In genomic region chr9:132670359-132670815, GRCh38 we compare ENCODE assay signal across 1 cellular context.
TF ChIP-seq lines count a peak whose summit lies in the region.

A gene with protein sequence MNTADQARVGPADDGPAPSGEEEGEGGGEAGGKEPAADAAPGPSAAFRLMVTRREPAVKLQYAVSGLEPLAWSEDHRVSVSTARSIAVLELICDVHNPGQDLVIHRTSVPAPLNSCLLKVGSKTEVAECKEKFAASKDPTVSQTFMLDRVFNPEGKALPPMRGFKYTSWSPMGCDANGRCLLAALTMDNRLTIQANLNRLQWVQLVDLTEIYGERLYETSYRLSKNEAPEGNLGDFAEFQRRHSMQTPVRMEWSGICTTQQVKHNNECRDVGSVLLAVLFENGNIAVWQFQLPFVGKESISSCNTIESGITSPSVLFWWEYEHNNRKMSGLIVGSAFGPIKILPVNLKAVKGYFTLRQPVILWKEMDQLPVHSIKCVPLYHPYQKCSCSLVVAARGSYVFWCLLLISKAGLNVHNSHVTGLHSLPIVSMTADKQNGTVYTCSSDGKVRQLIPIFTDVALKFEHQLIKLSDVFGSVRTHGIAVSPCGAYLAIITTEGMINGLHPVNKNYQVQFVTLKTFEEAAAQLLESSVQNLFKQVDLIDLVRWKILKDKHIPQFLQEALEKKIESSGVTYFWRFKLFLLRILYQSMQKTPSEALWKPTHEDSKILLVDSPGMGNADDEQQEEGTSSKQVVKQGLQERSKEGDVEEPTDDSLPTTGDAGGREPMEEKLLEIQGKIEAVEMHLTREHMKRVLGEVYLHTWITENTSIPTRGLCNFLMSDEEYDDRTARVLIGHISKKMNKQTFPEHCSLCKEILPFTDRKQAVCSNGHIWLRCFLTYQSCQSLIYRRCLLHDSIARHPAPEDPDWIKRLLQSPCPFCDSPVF (plus strand): TSS chr9:132670464. CDS start chr9:132670599, 135 bp downstream.

TF ChIP-seq in HEK293, 187 proteins besides CTCF, POLR2A, EP300 and RAD21 (continued from another document and continues in another):
- TF ChIP-seq ZNF398 (tag by site-specific recombination; IDR thresholded peaks at IDR 0.05) = peak; percentile 44; the same call in 1 of the 2 replicates
- TF ChIP-seq, protein P1, sequence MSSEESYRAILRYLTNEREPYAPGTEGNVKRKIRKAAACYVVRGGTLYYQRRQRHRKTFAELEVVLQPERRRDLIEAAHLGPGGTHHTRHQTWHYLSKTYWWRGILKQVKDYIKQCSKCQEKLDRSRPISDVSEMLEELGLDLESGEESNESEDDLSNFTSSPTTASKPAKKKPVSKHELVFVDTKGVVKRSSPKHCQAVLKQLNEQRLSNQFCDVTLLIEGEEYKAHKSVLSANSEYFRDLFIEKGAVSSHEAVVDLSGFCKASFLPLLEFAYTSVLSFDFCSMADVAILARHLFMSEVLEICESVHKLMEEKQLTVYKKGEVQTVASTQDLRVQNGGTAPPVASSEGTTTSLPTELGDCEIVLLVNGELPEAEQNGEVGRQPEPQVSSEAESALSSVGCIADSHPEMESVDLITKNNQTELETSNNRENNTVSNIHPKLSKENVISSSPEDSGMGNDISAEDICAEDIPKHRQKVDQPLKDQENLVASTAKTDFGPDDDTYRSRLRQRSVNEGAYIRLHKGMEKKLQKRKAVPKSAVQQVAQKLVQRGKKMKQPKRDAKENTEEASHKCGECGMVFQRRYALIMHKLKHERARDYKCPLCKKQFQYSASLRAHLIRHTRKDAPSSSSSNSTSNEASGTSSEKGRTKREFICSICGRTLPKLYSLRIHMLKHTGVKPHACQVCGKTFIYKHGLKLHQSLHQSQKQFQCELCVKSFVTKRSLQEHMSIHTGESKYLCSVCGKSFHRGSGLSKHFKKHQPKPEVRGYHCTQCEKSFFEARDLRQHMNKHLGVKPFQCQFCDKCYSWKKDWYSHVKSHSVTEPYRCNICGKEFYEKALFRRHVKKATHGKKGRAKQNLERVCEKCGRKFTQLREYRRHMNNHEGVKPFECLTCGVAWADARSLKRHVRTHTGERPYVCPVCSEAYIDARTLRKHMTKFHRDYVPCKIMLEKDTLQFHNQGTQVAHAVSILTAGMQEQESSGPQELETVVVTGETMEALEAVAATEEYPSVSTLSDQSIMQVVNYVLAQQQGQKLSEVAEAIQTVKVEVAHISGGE (tag by site-specific recombination; conservative IDR thresholded peaks at IDR 0.05; ENCODE audit: low read depth) = no peak
- TF ChIP-seq SETDB1 (IDR thresholded peaks at IDR 0.05; ENCODE audit: insufficient read length, low read length) = no peak
- TF ChIP-seq ZNF48 (tag by site-specific recombination; IDR thresholded peaks at IDR 0.05) = no peak
- no peak for TF ChIP-seq ZNF24 (tag by site-specific recombination; IDR thresholded peaks at IDR 0.05)
- TF ChIP-seq ZNF596 (tag by site-specific recombination; IDR thresholded peaks at IDR 0.05) = no peak
- no peak for TF ChIP-seq ZNF266 (tag by site-specific recombination; IDR thresholded peaks at IDR 0.05; ENCODE audit: low read depth)
- no peak for TF ChIP-seq ZNF155 (tag by site-specific recombination; IDR thresholded peaks at IDR 0.05)
- TF ChIP-seq ZNF510 (tag by site-specific recombination; IDR thresholded peaks at IDR 0.05; ENCODE audit: insufficient replicate concordance) = no peak
- no peak for TF ChIP-seq YY2 (tag by site-specific recombination; IDR thresholded peaks at IDR 0.05)
- TF ChIP-seq ZNF404 (tag by site-specific recombination; IDR thresholded peaks at IDR 0.05) = no peak
- TF ChIP-seq, protein P2, sequence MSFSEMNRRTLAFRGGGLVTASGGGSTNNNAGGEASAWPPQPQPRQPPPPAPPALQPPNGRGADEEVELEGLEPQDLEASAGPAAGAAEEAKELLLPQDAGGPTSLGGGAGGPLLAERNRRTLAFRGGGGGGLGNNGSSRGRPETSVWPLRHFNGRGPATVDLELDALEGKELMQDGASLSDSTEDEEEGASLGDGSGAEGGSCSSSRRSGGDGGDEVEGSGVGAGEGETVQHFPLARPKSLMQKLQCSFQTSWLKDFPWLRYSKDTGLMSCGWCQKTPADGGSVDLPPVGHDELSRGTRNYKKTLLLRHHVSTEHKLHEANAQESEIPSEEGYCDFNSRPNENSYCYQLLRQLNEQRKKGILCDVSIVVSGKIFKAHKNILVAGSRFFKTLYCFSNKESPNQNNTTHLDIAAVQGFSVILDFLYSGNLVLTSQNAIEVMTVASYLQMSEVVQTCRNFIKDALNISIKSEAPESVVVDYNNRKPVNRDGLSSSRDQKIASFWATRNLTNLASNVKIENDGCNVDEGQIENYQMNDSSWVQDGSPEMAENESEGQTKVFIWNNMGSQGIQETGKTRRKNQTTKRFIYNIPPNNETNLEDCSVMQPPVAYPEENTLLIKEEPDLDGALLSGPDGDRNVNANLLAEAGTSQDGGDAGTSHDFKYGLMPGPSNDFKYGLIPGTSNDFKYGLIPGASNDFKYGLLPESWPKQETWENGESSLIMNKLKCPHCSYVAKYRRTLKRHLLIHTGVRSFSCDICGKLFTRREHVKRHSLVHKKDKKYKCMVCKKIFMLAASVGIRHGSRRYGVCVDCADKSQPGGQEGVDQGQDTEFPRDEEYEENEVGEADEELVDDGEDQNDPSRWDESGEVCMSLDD (tag by site-specific recombination; IDR thresholded peaks at IDR 0.05) = no peak
- TF ChIP-seq ZNF214 (tag by site-specific recombination; IDR thresholded peaks at IDR 0.05; ENCODE audit: borderline replicate concordance) = no peak
- no peak for TF ChIP-seq OSR2 (tag by site-specific recombination; IDR thresholded peaks at IDR 0.05)
- no peak for TF ChIP-seq ZNF624 (tag by site-specific recombination; IDR thresholded peaks at IDR 0.05)
- TF ChIP-seq, protein P3, sequence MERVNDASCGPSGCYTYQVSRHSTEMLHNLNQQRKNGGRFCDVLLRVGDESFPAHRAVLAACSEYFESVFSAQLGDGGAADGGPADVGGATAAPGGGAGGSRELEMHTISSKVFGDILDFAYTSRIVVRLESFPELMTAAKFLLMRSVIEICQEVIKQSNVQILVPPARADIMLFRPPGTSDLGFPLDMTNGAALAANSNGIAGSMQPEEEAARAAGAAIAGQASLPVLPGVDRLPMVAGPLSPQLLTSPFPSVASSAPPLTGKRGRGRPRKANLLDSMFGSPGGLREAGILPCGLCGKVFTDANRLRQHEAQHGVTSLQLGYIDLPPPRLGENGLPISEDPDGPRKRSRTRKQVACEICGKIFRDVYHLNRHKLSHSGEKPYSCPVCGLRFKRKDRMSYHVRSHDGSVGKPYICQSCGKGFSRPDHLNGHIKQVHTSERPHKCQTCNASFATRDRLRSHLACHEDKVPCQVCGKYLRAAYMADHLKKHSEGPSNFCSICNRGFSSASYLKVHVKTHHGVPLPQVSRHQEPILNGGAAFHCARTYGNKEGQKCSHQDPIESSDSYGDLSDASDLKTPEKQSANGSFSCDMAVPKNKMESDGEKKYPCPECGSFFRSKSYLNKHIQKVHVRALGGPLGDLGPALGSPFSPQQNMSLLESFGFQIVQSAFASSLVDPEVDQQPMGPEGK (tag by site-specific recombination; IDR thresholded peaks at IDR 0.05) = peak; percentile 75
- TF ChIP-seq ZNF324 (tag by site-specific recombination; IDR thresholded peaks at IDR 0.05) = no peak
- TF ChIP-seq, protein P4, sequence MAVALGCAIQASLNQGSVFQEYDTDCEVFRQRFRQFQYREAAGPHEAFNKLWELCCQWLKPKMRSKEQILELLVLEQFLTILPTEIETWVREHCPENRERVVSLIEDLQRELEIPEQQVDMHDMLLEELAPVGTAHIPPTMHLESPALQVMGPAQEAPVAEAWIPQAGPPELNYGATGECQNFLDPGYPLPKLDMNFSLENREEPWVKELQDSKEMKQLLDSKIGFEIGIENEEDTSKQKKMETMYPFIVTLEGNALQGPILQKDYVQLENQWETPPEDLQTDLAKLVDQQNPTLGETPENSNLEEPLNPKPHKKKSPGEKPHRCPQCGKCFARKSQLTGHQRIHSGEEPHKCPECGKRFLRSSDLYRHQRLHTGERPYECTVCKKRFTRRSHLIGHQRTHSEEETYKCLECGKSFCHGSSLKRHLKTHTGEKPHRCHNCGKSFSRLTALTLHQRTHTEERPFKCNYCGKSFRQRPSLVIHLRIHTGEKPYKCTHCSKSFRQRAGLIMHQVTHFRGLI (tag by site-specific recombination; IDR thresholded peaks at IDR 0.05) = no peak
- TF ChIP-seq ZNF623 (tag by site-specific recombination; IDR thresholded peaks at IDR 0.05) = no peak
- TF ChIP-seq ZNF354C (tag by site-specific recombination; IDR thresholded peaks at IDR 0.05; ENCODE audit: borderline replicate concordance, low read depth) = no peak
- TF ChIP-seq ZNF112 (tag by site-specific recombination; IDR thresholded peaks at IDR 0.05) = no peak
- no peak for TF ChIP-seq ELK4 (IDR thresholded peaks at IDR 0.05; ENCODE audit: borderline replicate concordance, low read depth, low read length)
- no peak for TF ChIP-seq ZNF174 (tag by site-specific recombination; IDR thresholded peaks at IDR 0.05)
- TF ChIP-seq ZNF121 (tag by site-specific recombination; IDR thresholded peaks at IDR 0.05) = 0 out of 2 replicates have a peak, but pooled peaks have one; percentile 19
- TF ChIP-seq, protein P5, sequence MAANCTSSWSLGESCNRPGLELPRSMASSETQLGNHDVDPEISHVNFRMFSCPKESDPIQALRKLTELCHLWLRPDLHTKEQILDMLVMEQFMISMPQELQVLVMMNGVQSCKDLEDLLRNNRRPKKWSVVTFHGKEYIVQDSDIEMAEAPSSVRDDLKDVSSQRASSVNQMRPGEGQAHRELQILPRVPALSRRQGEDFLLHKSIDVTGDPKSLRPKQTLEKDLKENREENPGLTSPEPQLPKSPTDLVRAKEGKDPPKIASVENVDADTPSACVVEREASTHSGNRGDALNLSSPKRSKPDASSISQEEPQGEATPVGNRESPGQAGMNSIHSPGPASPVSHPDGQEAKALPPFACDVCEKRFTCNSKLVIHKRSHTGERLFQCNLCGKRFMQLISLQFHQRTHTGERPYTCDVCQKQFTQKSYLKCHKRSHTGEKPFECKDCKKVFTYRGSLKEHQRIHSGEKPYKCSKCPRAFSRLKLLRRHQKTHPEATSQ (tag by site-specific recombination; IDR thresholded peaks at IDR 0.05) = no peak
- TF ChIP-seq ZSCAN30 (tag by site-specific recombination; IDR thresholded peaks at IDR 0.05) = no peak
- no peak for TF ChIP-seq ZNF785 (tag by site-specific recombination; IDR thresholded peaks at IDR 0.05)
- TF ChIP-seq ZNF664 (tag by site-specific recombination; IDR thresholded peaks at IDR 0.05) = no peak
- no peak for TF ChIP-seq ZNF146 (tag by site-specific recombination; IDR thresholded peaks at IDR 0.05)
- no peak for TF ChIP-seq ZNF555 (tag by site-specific recombination; conservative IDR thresholded peaks at IDR 0.05)
- no peak for TF ChIP-seq IKZF3 (tag by site-specific recombination; IDR thresholded peaks at IDR 0.05)
- no peak for TF ChIP-seq ZNF138 (tag by site-specific recombination; IDR thresholded peaks at IDR 0.05; ENCODE audit: borderline replicate concordance)
- TF ChIP-seq, protein P6, sequence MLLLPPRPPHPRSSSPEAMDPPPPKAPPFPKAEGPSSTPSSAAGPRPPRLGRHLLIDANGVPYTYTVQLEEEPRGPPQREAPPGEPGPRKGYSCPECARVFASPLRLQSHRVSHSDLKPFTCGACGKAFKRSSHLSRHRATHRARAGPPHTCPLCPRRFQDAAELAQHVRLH (tag by site-specific recombination; IDR thresholded peaks at IDR 0.05) = no peak
- TF ChIP-seq ZBTB8A (tag by site-specific recombination; IDR thresholded peaks at IDR 0.05) = no peak
- no peak for TF ChIP-seq YY1 (tag by site-specific recombination; IDR thresholded peaks at IDR 0.05)
- TF ChIP-seq ZNF677 (tag by site-specific recombination; IDR thresholded peaks at IDR 0.05) = peak; percentile 90
- TF ChIP-seq ZNF561 (tag by site-specific recombination; IDR thresholded peaks at IDR 0.05; ENCODE audit: borderline replicate concordance) = no peak; the same call in 1 of the 2 replicates
- TF ChIP-seq GLIS2 (tag by site-specific recombination; IDR thresholded peaks at IDR 0.05) = peak; percentile 92
- no peak for TF ChIP-seq ZNF157 (tag by site-specific recombination; IDR thresholded peaks at IDR 0.05)
- TF ChIP-seq GFI1B (tag by site-specific recombination; IDR thresholded peaks at IDR 0.05) = no peak
- no peak for TF ChIP-seq ZNF311 (tag by site-specific recombination; IDR thresholded peaks at IDR 0.05; ENCODE audit: borderline replicate concordance)
- TF ChIP-seq ZNF2 (tag by site-specific recombination; IDR thresholded peaks at IDR 0.05) = no peak
- TF ChIP-seq ZFP41 (tag by site-specific recombination; IDR thresholded peaks at IDR 0.05; ENCODE audit: borderline replicate concordance) = no peak
- TF ChIP-seq EGR2 (tag by site-specific recombination; IDR thresholded peaks at IDR 0.05; ENCODE audit: low read depth) = 0 out of 2 replicates have a peak, but pooled peaks have one; percentile 9
- no peak for TF ChIP-seq ZNF175 (tag by site-specific recombination; IDR thresholded peaks at IDR 0.05)
- TF ChIP-seq KLF8 (tag by site-specific recombination; IDR thresholded peaks at IDR 0.05) = no peak
- peak; percentile 61; the same call in 1 of the 2 replicates for TF ChIP-seq ZNF423 (tag by site-specific recombination; IDR thresholded peaks at IDR 0.05)
- TF ChIP-seq BCL6B (tag by site-specific recombination; IDR thresholded peaks at IDR 0.05) = no peak
